ENCODE assay signal across 14 cellular contexts in genomic region chr9:136867480-136867879, GRCh38. TPM values are rescaled to one million over a fixed set of nuclear protein-coding genes. Genes with fewer than 3 reads are reported as not detected.
DNase-seq lines count a peak whose midpoint lies in the region; ATAC-seq, FAIRE-seq and TF ChIP-seq lines count a peak whose summit lies in the region.
"Had no signal": no experiment of that assay in that cellular context is flagged by ENCODE, and none has a peak within 500 bp of the region (broad histone marks: within the 10 kb centered on the region; RNA-seq: fewer than 3 reads in every experiment).

No MANE protein-coding gene starts in this region.

- no peak for TF ChIP-seq EP300 in neural cell (conservative IDR thresholded peaks at IDR 0.05; ENCODE audit: poor library complexity, severe bottlenecking)

- H3F3A ChIP-seq in neural cell (ENCODE audit: insufficient read depth, low read length, poor library complexity, severe bottlenecking) (no peaks in the 10 kb centered on the region), MM.1S (ENCODE audit: insufficient read depth, low read length) (no peaks in the 10 kb centered on the region)

- H3K27me3 Mint-ChIP-seq in T-helper 2 cell treated with Interferon-gamma antibody and Interleukin-4, amounts not matched to agents 5 μg/mL and 100 μg/mL, for 36 hours (ENCODE audit: low read depth), result no peaks in the 10 kb centered on the region
- no peaks in the 10 kb centered on the region for H3K27me3 Mint-ChIP-seq in astrocyte (ENCODE audit: low read depth, unreplicated experiment)

- DNase-seq in T-helper 2 cell treated with Interferon-gamma antibody and Interleukin-4, amounts not matched to agents 5 μg/mL and 100 μg/mL, for 36 hours (ENCODE audit: low spot score), result no peak
- no peak for DNase-seq in T-helper 2 cell
- no peak for DNase-seq in astrocyte (ENCODE audit: low read depth)
- no peak for DNase-seq in MM.1S
- DNase-seq in GDM1 (lab: John Stamatoyannopoulos, UW), result no peak
- DNase-seq: 8988T; activated effector memory CD4-positive, alpha-beta T cell treated with Interleukin-2 at 50 U/mL for 16 hours; NCI-H1694 treated with DMSO at 0.1 percent for 48 hours; SHP77 treated with DMSO at 0.1 percent for 48 hours had no signal

- H2AFZ ChIP-seq in astrocyte (ENCODE audit: low read depth, low read length) (no peak overlapping the region), neural cell (ENCODE audit: low read depth, low read length) (no peak overlapping the region), MM.1S (ENCODE audit: low read length) (no peak overlapping the region)

- peaks cover 4% of the 10 kb centered on the region; the same call in 1 of the 2 replicates for H3K4me1 ChIP-seq in HUES6 (ENCODE audit: control insufficient read depth, insufficient read depth, low read length)
- H3K4me1 ChIP-seq in astrocyte (ENCODE audit: insufficient read depth, low read length), result peaks cover 7% of the 10 kb centered on the region
- peaks cover 7% of the 10 kb centered on the region; the same call in 1 of the 2 replicates for H3K4me1 ChIP-seq in MM.1S (ENCODE audit: low read length)

- no peak for ATAC-seq in GM18502 (IDR thresholded peaks at IDR 0.05; ENCODE audit: poor library complexity, unreplicated experiment)

- H4K20me1 ChIP-seq in astrocyte (ENCODE audit: insufficient read depth, low read length), result peaks cover 29% of the 10 kb centered on the region
- H4K20me1 ChIP-seq in neural cell (ENCODE audit: insufficient read depth), result no peaks in the 10 kb centered on the region
- H4K20me1 ChIP-seq in MM.1S (ENCODE audit: insufficient read depth, low read length), result no peaks in the 10 kb centered on the region

- no peak overlapping the region for H3K9ac ChIP-seq in HUES6 (ENCODE audit: low read length)
- H3K9ac ChIP-seq in astrocyte (ENCODE audit: low read length), result no peak overlapping the region
- H3K9ac ChIP-seq in neural cell (ENCODE audit: low read length), result no peak overlapping the region
- no peak overlapping the region for H3K9ac ChIP-seq in MM.1S (ENCODE audit: low read length)

- H3K9me2 ChIP-seq in neural cell (ENCODE audit: insufficient read depth, low read length) (no peaks in the 10 kb centered on the region), MM.1S (replicated peaks; ENCODE audit: insufficient read depth, low read length) (no peaks in the 10 kb centered on the region)

- no peaks in the 10 kb centered on the region for H3K27me3 ChIP-seq in HUES6 (ENCODE audit: control insufficient read depth, insufficient read depth, low read length)
- no peaks in the 10 kb centered on the region for H3K27me3 ChIP-seq in astrocyte (ENCODE audit: insufficient read depth, low read length)
- H3K27me3 ChIP-seq in neural cell (ENCODE audit: insufficient read depth, low read depth, low read length), result no peaks in the 10 kb centered on the region
- H3K27me3 ChIP-seq in MM.1S (replicated peaks; ENCODE audit: insufficient read depth, low read length), result no peaks in the 10 kb centered on the region
- H3K27me3 ChIP-seq: tibial nerve had no signal

- H3K4me1 Mint-ChIP-seq in T-helper 2 cell treated with Interferon-gamma antibody and Interleukin-4, amounts not matched to agents 5 μg/mL and 100 μg/mL, for 36 hours (ENCODE audit: low read depth), result peaks cover 13% of the 10 kb centered on the region
- peaks cover 6% of the 10 kb centered on the region for H3K4me1 Mint-ChIP-seq in astrocyte (ENCODE audit: low read depth, unreplicated experiment)

- H3K27ac Mint-ChIP-seq in T-helper 2 cell treated with Interferon-gamma antibody and Interleukin-4, amounts not matched to agents 5 μg/mL and 100 μg/mL, for 36 hours, result no peak overlapping the region
- no peak overlapping the region for H3K27ac Mint-ChIP-seq in astrocyte (ENCODE audit: unreplicated experiment)

- H3K9me3 ChIP-seq in HUES6 (ENCODE audit: control insufficient read depth, insufficient read depth, low read depth, low read length), result peaks cover 46% of the 10 kb centered on the region
- peaks cover 1% of the 10 kb centered on the region for H3K9me3 ChIP-seq in astrocyte (ENCODE audit: insufficient read depth, low read depth, low read length)
- H3K9me3 ChIP-seq in neural cell (ENCODE audit: low read length), result no peaks in the 10 kb centered on the region
- no peaks in the 10 kb centered on the region for H3K9me3 ChIP-seq in MM.1S (replicated peaks; ENCODE audit: insufficient read depth, low read length)
- H3K9me3 ChIP-seq: tibial nerve had no signal

- TF ChIP-seq CTCF in astrocyte (IDR thresholded peaks at IDR 0.05; ENCODE audit: insufficient read depth, low read depth, low read length) (no peak), neural cell (IDR thresholded peaks at IDR 0.05; ENCODE audit: poor library complexity, severe bottlenecking) (no peak), MM.1S (IDR thresholded peaks at IDR 0.05; ENCODE audit: low read length) (no peak)

- peaks cover 27% of the 10 kb centered on the region for H3K79me2 ChIP-seq in astrocyte (ENCODE audit: insufficient read depth, low read length)
- H3K79me2 ChIP-seq in neural cell (replicated peaks; ENCODE audit: insufficient read depth, low read length), result peaks cover 21% of the 10 kb centered on the region
- H3K79me2 ChIP-seq in MM.1S (ENCODE audit: low read length), result peaks cover 35% of the 10 kb centered on the region

- H3K4me3 Mint-ChIP-seq in T-helper 2 cell treated with Interferon-gamma antibody and Interleukin-4, amounts not matched to agents 5 μg/mL and 100 μg/mL, for 36 hours, result peak overlapping the region; percentile 75
- H3K4me3 Mint-ChIP-seq in astrocyte (ENCODE audit: unreplicated experiment), result peak overlapping the region; percentile 76

- H3K36me3 ChIP-seq in HUES6 (ENCODE audit: control insufficient read depth, insufficient read depth, low read length) (peaks cover 23% of the 10 kb centered on the region), astrocyte (ENCODE audit: insufficient read depth, low read length) (peaks cover 4% of the 10 kb centered on the region), neural cell (ENCODE audit: insufficient read depth, low read length) (no peaks in the 10 kb centered on the region), MM.1S (replicated peaks; ENCODE audit: insufficient read depth, low read length) (no peaks in the 10 kb centered on the region; the same call in 1 of the 2 replicates)

- H3K4me2 ChIP-seq in astrocyte (ENCODE audit: low read length) (no peak overlapping the region), neural cell (ENCODE audit: low read length) (no peak overlapping the region), MM.1S (ENCODE audit: low read depth, low read length) (no peak overlapping the region)

- peaks cover 5% of the 10 kb centered on the region for H3K9me3 Mint-ChIP-seq in T-helper 2 cell treated with Interferon-gamma antibody and Interleukin-4, amounts not matched to agents 5 μg/mL and 100 μg/mL, for 36 hours
- H3K9me3 Mint-ChIP-seq in astrocyte (ENCODE audit: unreplicated experiment), result peaks cover 10% of the 10 kb centered on the region

- H3K4me3 ChIP-seq in HUES6 (ENCODE audit: low read depth, low read length), result 0 out of 2 replicates have a peak overlapping the region, but pooled peaks have one; percentile 93
- no peak overlapping the region for H3K4me3 ChIP-seq in astrocyte (ENCODE audit: insufficient read depth, low read depth, low read length)
- H3K4me3 ChIP-seq in neural cell (ENCODE audit: low read length), result peak overlapping the region; percentile 94
- H3K4me3 ChIP-seq in MM.1S (ENCODE audit: low read length), result no peak overlapping the region

- no peak overlapping the region for H3K27ac ChIP-seq in HUES6 (ENCODE audit: low read depth, low read length)
- H3K27ac ChIP-seq in astrocyte (ENCODE audit: low read depth, low read length), result no peak overlapping the region
- H3K27ac ChIP-seq in neural cell (ENCODE audit: low read length), result no peak overlapping the region
- no peak overlapping the region for H3K27ac ChIP-seq in MM.1S (ENCODE audit: low read length)
- H3K27ac ChIP-seq: epithelial cell of prostate had no signal

- TF ChIP-seq RAD21 in neural cell (conservative IDR thresholded peaks at IDR 0.05), result no peak

- no peak for FAIRE-seq in astrocyte (lab: Jason Lieb, UNC)

- H3K36me3 Mint-ChIP-seq in T-helper 2 cell treated with Interferon-gamma antibody and Interleukin-4, amounts not matched to agents 5 μg/mL and 100 μg/mL, for 36 hours (ENCODE audit: low read depth), result peaks cover 12% of the 10 kb centered on the region
- peaks cover 13% of the 10 kb centered on the region for H3K36me3 Mint-ChIP-seq in astrocyte (ENCODE audit: low read depth, unreplicated experiment)

TF ChIP-seq in neural cell, 6 proteins besides CTCF, POLR2A, EP300 and RAD21 (continues in another document):
- TF ChIP-seq EZH2 (IDR thresholded peaks at IDR 0.05; ENCODE audit: borderline replicate concordance, insufficient read depth, low read length, poor library complexity, severe bottlenecking) (no peak), POLR2AphosphoS5 (IDR thresholded peaks at IDR 0.05) (no peak)

RNA-seq across cellular contexts. Expression of gene EDF1, which starts 1.4 kb away (rescaled TPM):
- total RNA-seq in astrocyte, result 364 and 367 TPM in 2 replicates
- polyA plus RNA-seq in neural cell, result 613 and 677 TPM in 2 replicates
- 155 and 194 TPM in 2 replicates for polyA minus RNA-seq in neural cell

RNA-seq across cellular contexts. Expression of gene MAMDC4, which starts 15.3 kb away (rescaled TPM):
- 8.5 and 9.3 TPM in 2 replicates for total RNA-seq in astrocyte
- polyA plus RNA-seq in neural cell, result 13.1 and 23.6 TPM in 2 replicates
- 3.9 and 6.1 TPM in 2 replicates for polyA minus RNA-seq in neural cell

RNA-seq across cellular contexts. Expression of gene PHPT1, which starts 18.3 kb away (rescaled TPM):
- 192 and 215 TPM in 2 replicates for total RNA-seq in astrocyte
- 279 and 293 TPM in 2 replicates for polyA plus RNA-seq in neural cell
- polyA minus RNA-seq in neural cell, result 73.4 and 85.2 TPM in 2 replicates

RNA-seq across cellular contexts. Expression of gene TRAF2, which starts 18.8 kb away (rescaled TPM):
- total RNA-seq in astrocyte, result 12.5 and 14.4 TPM in 2 replicates
- polyA plus RNA-seq in neural cell, result 14.6 and 21.5 TPM in 2 replicates
- 12.2 and 14.1 TPM in 2 replicates for polyA minus RNA-seq in neural cell

RNA-seq across cellular contexts. Expression of gene AJM1, which starts 25.2 kb away (rescaled TPM):
- total RNA-seq in astrocyte, result 3.3 and 4.2 TPM in 2 replicates
- polyA plus RNA-seq in neural cell, result 1.5 TPM in 2 replicates
- 2.2 TPM in 2 replicates for polyA minus RNA-seq in neural cell

Comparison
In these comparisons a context has a peak if more than half of its experiments do, and no peak if none do; other contexts are left out.
1. H3K4me3 ChIP-seq: peak in HUES6 (single experiment) and neural cell (single experiment); none in astrocyte (single experiment) and MM.1S (single experiment).